In genomic region chr2:28644760-28645159, GRCh38 we compare ENCODE assay signal across 2 cellular contexts.
TF ChIP-seq lines count a peak whose summit lies in the region.

No MANE protein-coding gene starts in this region.

TF ChIP-seq in IMR-90, 13 proteins besides CTCF, POLR2A, EP300 and RAD21:
- no peak for TF ChIP-seq RFX5 (IDR thresholded peaks at IDR 0.05; ENCODE audit: low read depth, low read length)
- TF ChIP-seq MAFK (IDR thresholded peaks at IDR 0.05; ENCODE audit: low read depth, low read length), result no peak
- TF ChIP-seq FOS (IDR thresholded peaks at IDR 0.05; ENCODE audit: low read depth, low read length), result no peak
- TF ChIP-seq BHLHE40 (IDR thresholded peaks at IDR 0.05; ENCODE audit: low read depth, low read length), result no peak
- no peak for TF ChIP-seq MXI1 (IDR thresholded peaks at IDR 0.05; ENCODE audit: borderline replicate concordance, low read depth, low read length)
- TF ChIP-seq CHD1 (IDR thresholded peaks at IDR 0.05; ENCODE audit: low read depth, low read length), result no peak
- no peak for TF ChIP-seq CEBPB (IDR thresholded peaks at IDR 0.05; ENCODE audit: low read depth, low read length)
- no peak for TF ChIP-seq SMC3 (IDR thresholded peaks at IDR 0.05; ENCODE audit: low read depth, low read length)
- no peak for TF ChIP-seq ELK1 (IDR thresholded peaks at IDR 0.05; ENCODE audit: borderline replicate concordance, low read depth, low read length)
- no peak for TF ChIP-seq RCOR1 (IDR thresholded peaks at IDR 0.05; ENCODE audit: insufficient replicate concordance, low read length)
- TF ChIP-seq MAZ (IDR thresholded peaks at IDR 0.05; ENCODE audit: borderline replicate concordance, low read depth, low read length), result no peak

TF ChIP-seq in GM12891, 5 proteins besides CTCF, POLR2A, EP300 and RAD21:
- TF ChIP-seq POLR2AphosphoS5 (IDR thresholded peaks at IDR 0.05; ENCODE audit: low read depth, low read length) (no peak), POU2F2 (IDR thresholded peaks at IDR 0.05; ENCODE audit: low read depth, low read length) (no peak), SPI1 (IDR thresholded peaks at IDR 0.05; ENCODE audit: low read depth, low read length) (no peak), TAF1 (IDR thresholded peaks at IDR 0.05; ENCODE audit: low read depth, low read length) (no peak), PAX5 (IDR thresholded peaks at IDR 0.05; ENCODE audit: insufficient read depth, low read length, severe bottlenecking) (no peak)
